ENCODE assay signal across 1 cellular context in genomic region chr1:27696835-27697234, GRCh38.
A peak's percentile ranks its signal among the peaks of the same experiment; 100 is the strongest.
TF ChIP-seq lines count a peak whose summit lies in the region.

No MANE protein-coding gene starts in this region.

TF ChIP-seq in HepG2, 621 proteins besides CTCF, POLR2A, EP300 and RAD21:
- TF ChIP-seq CEBPB (IDR thresholded peaks at IDR 0.05; ENCODE audit: borderline replicate concordance, low read depth, low read length), result 0 out of 2 replicates have a peak, but pooled peaks have one; percentile 3
